ENCODE assay signal across 20 cellular contexts in genomic region chr7:64687249-64687648, GRCh38. TPM values are rescaled to one million over a fixed set of nuclear protein-coding genes. Genes with fewer than 3 reads are reported as not detected.
DNase-seq lines count a peak whose midpoint lies in the region; ATAC-seq, FAIRE-seq and TF ChIP-seq lines count a peak whose summit lies in the region.
"Had no signal": no experiment of that assay in that cellular context is flagged by ENCODE, and none has a peak within 500 bp of the region (broad histone marks: within the 10 kb centered on the region; RNA-seq: fewer than 3 reads in every experiment).

No MANE protein-coding gene starts in this region.

- intact Hi-C loops in HepG2 (cut with micrococcal nuclease; ENCODE audit: unreplicated experiment): no loop called here
- intact Hi-C loops in right lobe of liver (cut with DNase I): no loop called here
- intact Hi-C loops in PC-9 (cut with micrococcal nuclease; ENCODE audit: unreplicated experiment): no loop called here

- TF ChIP-seq CTCF in HepG2 (CRISPR knock-in tag; IDR thresholded peaks at IDR 0.05) (no peak), right lobe of liver (IDR thresholded peaks at IDR 0.05) (no peak), PC-9 (conservative IDR thresholded peaks at IDR 0.05) (no peak)

- ATAC-seq in HepG2 (no peak), right lobe of liver (no peak), memory B cell (ENCODE audit: low read depth) (no peak), GM19397 (IDR thresholded peaks at IDR 0.05; ENCODE audit: unreplicated experiment) (no peak)
- ATAC-seq: Panc1, upper lobe of right lung had no signal

- BruUV-seq in HepG2 (replicated peaks; lab: Mats Ljungman, UMichigan) (no TSS peak), PC-9 (replicated peaks; lab: Mats Ljungman, UMichigan) (no TSS peak)

- H2AFZ ChIP-seq in HepG2 (ENCODE audit: low read length) (no peak overlapping the region), PC-9 (no peak overlapping the region)

- peaks cover 50% of the 10 kb centered on the region for H3K4me1 Mint-ChIP-seq in memory B cell

- TF ChIP-seq POLR2A in HepG2 (IDR thresholded peaks at IDR 0.05; ENCODE audit: insufficient read depth in 1 of 2, low read depth in 2 of 2, low read length in 2 of 2) (no peak), right lobe of liver (IDR thresholded peaks at IDR 0.05) (no peak)

- peak overlapping the region; percentile 73 for H3K4me3 Mint-ChIP-seq in memory B cell
- H3K4me3 Mint-ChIP-seq: dendritic cell treated with granulocyte-macrophage colony-stimulating factor and Interleukin-4, amounts not matched to agents 40 ng/mL and 50 ng/mL, for 4 days had no signal

- FAIRE-seq in HepG2 (lab: Jason Lieb, UNC): no peak
- FAIRE-seq: bronchial epithelial cell, frontal cortex, GM18507 had no signal

- H3K9me3 ChIP-seq in HepG2 (ENCODE audit: low read length): no peaks in the 10 kb centered on the region
- H3K9me3 ChIP-seq in right lobe of liver: no peaks in the 10 kb centered on the region
- H3K9me3 ChIP-seq in PC-9 (ENCODE audit: insufficient read depth, low read depth): peaks cover 7% of the 10 kb centered on the region; the same call in 1 of the 2 replicates
- H3K9me3 ChIP-seq: upper lobe of right lung had no signal

- H3K4me2 ChIP-seq in HepG2 (ENCODE audit: low read depth, low read length) (no peak overlapping the region), PC-9 (no peak overlapping the region)

- TF ChIP-seq EP300 in HepG2 (IDR thresholded peaks at IDR 0.05; ENCODE audit: low read depth in 2 of 2, low read length in 2 of 2) (no peak), HepG2 (CRISPR knock-in tag; IDR thresholded peaks at IDR 0.05; ENCODE audit: borderline replicate concordance) (no peak)

- 100% methylated on average over 1 of the region's 1 CpG for WGBS in HepG2 (ENCODE audit: low lambda C conversion rate)
- 100% methylated on average over 1 of the region's 1 CpG for WGBS in right lobe of liver (ENCODE audit: insufficient coverage, low coverage, low lambda C conversion rate, missing lambda C conversion rate)

- H3K4me3 ChIP-seq in HepG2 (replicated peaks in 1 of 3; ENCODE audit: insufficient read depth in 1 of 3, low read depth in 2 of 3, low read length in 3 of 3) (no peak overlapping the region), right lobe of liver (no peak overlapping the region), PC-9 (0 out of 2 replicates have a peak overlapping the region, but pooled peaks have one; percentile 5)
- H3K4me3 ChIP-seq: upper lobe of right lung had no signal

- H3K9me3 Mint-ChIP-seq in memory B cell: peaks cover 16% of the 10 kb centered on the region

- H3K9ac ChIP-seq in HepG2 (ENCODE audit: insufficient read depth, low read depth, low read length): no peak overlapping the region

- DNase-seq in HepG2 (ENCODE audit: low spot score) (no peak), right lobe of liver (no peak), PC-9 (no peak), memory B cell (ENCODE audit: low spot score in 2 of 2) (no peak), medulla oblongata (ENCODE audit: extremely low spot score) (no peak), mucosa of gallbladder (ENCODE audit: low spot score) (no peak), hepatic stellate cell (ENCODE audit: low spot score) (no peak)
- DNase-seq: activated T-cell treated with anti-CD3 and anti-CD28 coated beads for 4 hours; midbrain; NCI-H1930; NCI-H524; stimulated activated naive CD4-positive, alpha-beta T cell; T1000; upper lobe of right lung had no signal

- in situ Hi-C loops in HepG2 (cut with HindIII; ENCODE audit: extremely low pct_ligation_motif_present, low pct_unique_long_range_greater_than_20kb): no loop called here

- H3K36me3 ChIP-seq in HepG2 (replicated peaks in 1 of 2; ENCODE audit: control insufficient read depth in 1 of 2, insufficient read depth in 2 of 2, low read length in 2 of 2) (peaks cover 7 to 40% of the 10 kb centered on the region in 2 experiments), right lobe of liver (peaks cover 0 to 2% (median 0%) of the 10 kb centered on the region in 4 donors), PC-9 (ENCODE audit: low read depth) (peaks cover 33% of the 10 kb centered on the region)

- H3K27ac ChIP-seq in HepG2 (ENCODE audit: extremely low read length, insufficient read depth, low read length) (peak overlapping the region; percentile 64), right lobe of liver (no peak overlapping the region), PC-9 (no peak overlapping the region)
- H3K27ac ChIP-seq: upper lobe of right lung had no signal

- CTCF ChIA-PET in HepG2 (lab: Yijun Ruan, JAX; ENCODE audit: low intra/inter-chr PET ratio, low total read pairs): no interaction called here
- CTCF ChIA-PET in PC-9 (lab: Charles Lee): no interaction called here

- no peaks in the 10 kb centered on the region for H3K27me3 Mint-ChIP-seq in memory B cell
- H3K27me3 Mint-ChIP-seq: dendritic cell treated with granulocyte-macrophage colony-stimulating factor and Interleukin-4, amounts not matched to agents 40 ng/mL and 50 ng/mL, for 4 days had no signal

- no peaks in the 10 kb centered on the region for H3K9me2 ChIP-seq in PC-9 (ENCODE audit: insufficient read depth)

- H3K79me2 ChIP-seq in HepG2 (ENCODE audit: insufficient read depth, low read length) (no peaks in the 10 kb centered on the region), PC-9 (ENCODE audit: low read depth) (no peaks in the 10 kb centered on the region)

- no peaks in the 10 kb centered on the region for H3F3A ChIP-seq in PC-9 (ENCODE audit: insufficient read depth, low read depth)

- POLR2A ChIA-PET in HepG2 (lab: Yijun Ruan, JAX) (no interaction called here), PC-9 (lab: Charles Lee; ENCODE audit: unreplicated experiment) (no interaction called here)

- peak overlapping the region; percentile 87 for H3K27ac Mint-ChIP-seq in memory B cell
- H3K27ac Mint-ChIP-seq: dendritic cell treated with granulocyte-macrophage colony-stimulating factor and Interleukin-4, amounts not matched to agents 40 ng/mL and 50 ng/mL, for 4 days had no signal

- H3K27me3 ChIP-seq in HepG2 (ENCODE audit: control insufficient read depth in 1 of 2, insufficient read depth in 2 of 2, low read length in 2 of 2) (no peaks in the 10 kb centered on the region), right lobe of liver (no peaks in the 10 kb centered on the region), PC-9 (ENCODE audit: insufficient read depth, low read depth) (no peaks in the 10 kb centered on the region)
- H3K27me3 ChIP-seq: upper lobe of right lung had no signal

- H3K36me3 Mint-ChIP-seq in memory B cell: peaks cover 24% of the 10 kb centered on the region

- H3K4me1 ChIP-seq in HepG2 (ENCODE audit: insufficient read depth, low read length) (peaks cover 23% of the 10 kb centered on the region), right lobe of liver (no peaks in the 10 kb centered on the region), PC-9 (replicated peaks; ENCODE audit: insufficient read depth) (peaks cover 9% of the 10 kb centered on the region)
- H3K4me1 ChIP-seq: upper lobe of right lung had no signal

- H4K20me1 ChIP-seq in HepG2 (ENCODE audit: insufficient read depth, low read length) (no peaks in the 10 kb centered on the region), PC-9 (ENCODE audit: insufficient read depth) (no peaks in the 10 kb centered on the region)

- TF ChIP-seq RAD21 in HepG2 (CRISPR knock-in tag; IDR thresholded peaks at IDR 0.05): no peak

RNA-seq across cellular contexts. Expression of gene ZNF107, which starts 21.3 kb away (rescaled TPM):
- total RNA-seq in HepG2 (2016; rRNA removed; fragmentation: Illumina TruSeq; extraction: Trizol) (5.4 and 9.4 TPM in 2 replicates), right lobe of liver (1 to 10 TPM; 1.2 to 2.0 (median 1.6) TPM), PC-9 (2021) (4.8 and 6.0 TPM in 2 replicates), mucosa of gallbladder (6.6 TPM)
- total RNA-seq in HepG2 (2016; cell fraction: cytosol; rRNA removed; fragmentation: Illumina TruSeq; extraction: Trizol; ENCODE audit: low read depth): 0.44 and 0.61 TPM in 2 replicates
- total RNA-seq in HepG2 (2016; cell fraction: insoluble cytoplasmic fraction; rRNA removed; fragmentation: Illumina TruSeq; extraction: Trizol): 5.3 and 9.7 TPM in 2 replicates
- total RNA-seq in HepG2 (2016; cell fraction: membrane; rRNA removed; fragmentation: Illumina TruSeq; extraction: Trizol): 1.9 and 2.0 TPM in 2 replicates
- total RNA-seq in HepG2 (2016; cell fraction: nucleus; rRNA removed; fragmentation: Illumina TruSeq; extraction: Trizol): 11.3 and 12.4 TPM in 2 replicates
- 1.6 and 2.5 TPM in 2 replicates for polyA plus RNA-seq in HepG2 (2011; rRNA removed)
- polyA plus RNA-seq in HepG2 (2011; cell fraction: cytosol; rRNA removed): 0.96 and 1.1 TPM in 2 replicates
- 3.7 and 4.7 TPM in 2 replicates for polyA plus RNA-seq in HepG2 (2011; cell fraction: nucleus; rRNA removed)
- 1.6 and 1.9 TPM in 2 replicates for polyA plus RNA-seq in HepG2 (2012)
- polyA plus RNA-seq in HepG2 (2016; cell fraction: cytosol; fragmentation: Illumina TruSeq; extraction: Trizol; ENCODE audit: low read depth): 0.19 and 0.23 TPM in 2 replicates
- polyA plus RNA-seq in HepG2 (2016; cell fraction: insoluble cytoplasmic fraction; fragmentation: Illumina TruSeq; extraction: Trizol; ENCODE audit: low read depth): 7.7 and 8.6 TPM in 2 replicates
- polyA plus RNA-seq in HepG2 (2016; cell fraction: membrane; fragmentation: Illumina TruSeq; extraction: Trizol; ENCODE audit: low read depth): 0.73 and 0.80 TPM in 2 replicates
- 23.0 and 26.1 TPM in 2 replicates for polyA plus RNA-seq in HepG2 (2016; cell fraction: nucleus; fragmentation: Illumina TruSeq; extraction: Trizol; ENCODE audit: insufficient read depth, low read depth)
- polyA minus RNA-seq in HepG2 (2011; rRNA and poly(A)+ RNA removed; ENCODE audit: low replicate concordance): 1.4 TPM in 2 replicates
- polyA minus RNA-seq in HepG2 (2011; cell fraction: cytosol; rRNA and poly(A)+ RNA removed): 2.6 and 2.9 TPM in 2 replicates
- polyA minus RNA-seq in HepG2 (2011; cell fraction: nucleus; rRNA and poly(A)+ RNA removed): 9.6 and 11.2 TPM in 2 replicates
